Comparison of ENCODE assay signal across 8 cellular contexts in the genomic region with DNA sequence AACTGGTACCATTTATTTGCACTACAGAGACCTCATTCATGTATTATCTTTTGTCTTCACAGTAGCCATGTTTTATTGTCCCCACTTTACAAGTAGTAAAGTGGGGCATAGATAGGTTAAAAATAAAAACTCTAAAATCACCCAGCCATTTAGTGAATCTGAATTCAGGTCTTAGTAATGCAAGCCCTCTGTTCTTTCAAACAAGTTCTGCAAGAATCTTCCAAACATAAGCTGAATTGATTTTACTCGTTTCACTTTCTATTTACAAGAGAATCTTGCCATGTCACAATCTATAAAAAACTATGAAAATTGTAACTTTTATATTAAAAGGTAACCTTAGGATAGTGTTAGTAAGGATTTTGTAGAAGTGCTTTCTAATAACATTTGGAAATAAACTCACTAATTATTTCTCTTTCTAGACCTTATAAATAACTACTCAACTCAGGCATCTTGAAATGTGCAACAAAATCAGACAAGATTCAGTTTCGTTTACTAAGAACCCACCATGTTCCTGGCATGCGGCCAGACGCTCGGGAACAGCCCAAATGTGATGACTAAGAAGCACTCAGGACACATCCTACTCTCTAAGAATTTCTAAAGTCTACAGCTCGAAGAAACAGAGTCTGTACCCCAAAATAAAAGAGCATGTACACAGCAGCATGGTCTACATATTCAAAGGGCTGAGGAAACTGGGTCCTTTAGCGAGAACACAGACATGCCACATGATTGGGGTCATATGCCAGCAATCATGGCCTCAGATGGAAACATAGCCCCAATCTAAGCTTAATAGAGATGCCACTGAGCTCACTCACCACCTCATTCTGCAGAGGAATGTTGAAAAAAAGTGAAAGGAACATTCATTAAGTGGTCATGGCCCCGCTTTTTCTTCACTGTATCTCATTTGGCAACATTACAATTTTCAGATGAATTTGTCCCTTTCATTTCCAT.
A peak's percentile ranks its signal among the peaks of the same experiment; 100 is the strongest.
DNase-seq lines count a peak whose midpoint lies in the region; ATAC-seq and TF ChIP-seq lines count a peak whose summit lies in the region.

No MANE protein-coding gene starts in this region.

- no peak overlapping the region for H3K9ac ChIP-seq in smooth muscle cell (ENCODE audit: low read depth)

- TF ChIP-seq CTCF in choroid plexus epithelial cell (conservative IDR thresholded peaks at IDR 0.05; ENCODE audit: low read depth, low read length) (no peak), smooth muscle cell (IDR thresholded peaks at IDR 0.05; ENCODE audit: borderline replicate concordance, insufficient read depth, poor library complexity, severe bottlenecking) (no peak)

- H3K27me3 ChIP-seq in smooth muscle cell (ENCODE audit: low read depth) = no peaks in the 10 kb centered on the region

- H3K4me1 Mint-ChIP-seq in activated CD4-positive, alpha-beta T cell treated with anti-CD3 and anti-CD28 coated beads for 36 hours = peaks cover 19% of the 10 kb centered on the region

- peak overlapping the region; percentile 26 for H3K4me3 Mint-ChIP-seq in activated CD4-positive, alpha-beta T cell treated with anti-CD3 and anti-CD28 coated beads for 36 hours

- 70% methylated on average over 8 of the region's 8 CpGs for WGBS in smooth muscle cell (ENCODE audit: low lambda C conversion rate)

- H3K36me3 ChIP-seq in smooth muscle cell (ENCODE audit: low read depth) = no peaks in the 10 kb centered on the region

- no peak overlapping the region for H3K4me2 ChIP-seq in smooth muscle cell

- H3K9me3 ChIP-seq in smooth muscle cell (replicated peaks; ENCODE audit: low read depth) = no peaks in the 10 kb centered on the region

- H3K4me3 ChIP-seq in choroid plexus epithelial cell (ENCODE audit: low read depth, low read length) (peak overlapping the region; percentile 26), smooth muscle cell (no peak overlapping the region)

- H3K79me2 ChIP-seq in smooth muscle cell (ENCODE audit: low read depth) = no peaks in the 10 kb centered on the region

- no peak overlapping the region for H3K27ac ChIP-seq in smooth muscle cell (ENCODE audit: low read depth)

- POLR2A ChIA-PET in activated CD4-positive, alpha-beta T cell treated with anti-CD3 and anti-CD28 coated beads for 36 hours (lab: Charles Lee) = interaction anchor here (0.6 kb wide), 1 partner anchor 16 kb away, joined by 4 read pairs; no protein-coding TSS in a partner anchor

- H3K9me3 Mint-ChIP-seq in activated CD4-positive, alpha-beta T cell treated with anti-CD3 and anti-CD28 coated beads for 36 hours (ENCODE audit: low read depth) = no peaks in the 10 kb centered on the region

- no peaks in the 10 kb centered on the region for H3F3A ChIP-seq in smooth muscle cell (ENCODE audit: low read depth)

- intact Hi-C loops in activated CD4-positive, alpha-beta T cell treated with anti-CD3 and anti-CD28 coated beads for 36 hours (cut with DNase I, micrococcal nuclease) = loop anchor here in 1 of 2 experiments (1.0 kb wide), 3 partner anchors 14 to 285 kb away; partner anchors contain the start of gene STARD3NL

- CTCF ChIA-PET in activated CD4-positive, alpha-beta T cell treated with anti-CD3 and anti-CD28 coated beads for 36 hours (lab: Charles Lee) = interaction anchor here (0.7 to 1.1 kb wide), 3 partner anchors 10 to 244 kb away, joined by 3 to 5 read pairs (median 3); no protein-coding TSS in a partner anchor

- peak; percentile 20 for DNase-seq in AG08396 (ENCODE audit: low spot score)
- peak; percentile 93 for DNase-seq in activated CD4-positive, alpha-beta T cell treated with anti-CD3 and anti-CD28 coated beads for 36 hours
- DNase-seq in choroid plexus epithelial cell (ENCODE audit: low read depth) = peak; percentile 93
- peak; percentile 80 for DNase-seq in stimulated activated CD4-positive, alpha-beta T cell treated with anti-CD3 and anti-CD28 coated beads, Interleukin-12 subunit alpha, Interleukin-12 subunit beta, amount 100 ng/mL, for 4 hours
- no peak for DNase-seq in smooth muscle cell (lab: John Stamatoyannopoulos, UW; ENCODE audit: unreplicated experiment)
- no peak for DNase-seq in putamen (ENCODE audit: low spot score)

- H2AFZ ChIP-seq in smooth muscle cell (ENCODE audit: low read depth) = no peak overlapping the region

- H3K36me3 Mint-ChIP-seq in activated CD4-positive, alpha-beta T cell treated with anti-CD3 and anti-CD28 coated beads for 36 hours (ENCODE audit: low read depth) = no peaks in the 10 kb centered on the region

- ATAC-seq in GM19395 (IDR thresholded peaks at IDR 0.05; ENCODE audit: unreplicated experiment) (peak; percentile 96), HG03442 (IDR thresholded peaks at IDR 0.05; ENCODE audit: unreplicated experiment) (peak; percentile 92)
- ATAC-seq in activated CD4-positive, alpha-beta T cell treated with anti-CD3 and anti-CD28 coated beads for 36 hours = peak; percentile 81

- H3K27me3 Mint-ChIP-seq in activated CD4-positive, alpha-beta T cell treated with anti-CD3 and anti-CD28 coated beads for 36 hours = peaks cover 5% of the 10 kb centered on the region

- no peaks in the 10 kb centered on the region for H3K4me1 ChIP-seq in smooth muscle cell (ENCODE audit: low read depth)

- no peaks in the 10 kb centered on the region for H4K20me1 ChIP-seq in smooth muscle cell (ENCODE audit: low read depth)

- H3K27ac Mint-ChIP-seq in activated CD4-positive, alpha-beta T cell treated with anti-CD3 and anti-CD28 coated beads for 36 hours = peak overlapping the region; percentile 29

Comparison
In these comparisons a context has a peak if more than half of its experiments do, and no peak if none do; other contexts are left out.
1. DNase-seq: peak in AG08396 (single experiment), activated CD4-positive, alpha-beta T cell treated with anti-CD3 and anti-CD28 coated beads for 36 hours (single experiment), choroid plexus epithelial cell (single experiment) and stimulated activated CD4-positive, alpha-beta T cell treated with anti-CD3 and anti-CD28 coated beads, Interleukin-12 subunit alpha, Interleukin-12 subunit beta, amount 100 ng/mL, for 4 hours (single experiment); none in smooth muscle cell (single experiment) and putamen (single experiment).
2. Peak in every context shown above with its lines, with median percentiles within 50 percentile points of each other: ATAC-seq.